11 cellular contexts compared by ENCODE assay signal in the genomic region with DNA sequence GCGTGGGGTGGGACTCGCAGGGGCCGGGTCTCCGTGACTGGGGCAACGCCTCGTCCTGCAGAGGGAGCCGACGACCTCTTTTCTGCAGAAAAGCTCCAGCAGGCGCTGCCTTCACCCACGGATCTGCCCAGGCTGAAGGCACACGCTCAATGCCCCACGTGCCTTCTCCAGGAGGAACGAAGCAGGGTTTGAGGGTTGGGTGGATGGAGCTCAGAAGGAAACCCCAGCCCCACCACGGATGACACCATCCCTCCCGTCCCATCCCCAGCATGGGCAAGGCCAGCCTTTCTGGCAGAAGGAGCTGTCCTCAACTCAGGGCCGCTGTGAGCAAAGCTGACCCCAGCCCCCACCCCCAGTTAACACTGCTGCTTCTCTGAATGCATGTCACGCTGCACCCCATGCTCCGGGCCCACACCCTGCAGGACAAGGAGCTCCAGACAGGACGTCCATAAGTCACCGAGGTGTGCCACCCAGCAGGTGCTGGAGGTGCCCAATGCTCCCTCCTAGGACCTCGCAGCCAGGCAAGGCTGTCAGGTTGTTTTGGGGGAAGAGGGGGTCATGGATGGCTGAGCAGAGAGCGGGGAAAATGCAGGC.
A peak's percentile ranks its signal among the peaks of the same experiment; 100 is the strongest.
DNase-seq lines count a peak whose midpoint lies in the region.
"Had no signal": no experiment of that assay in that cellular context is flagged by ENCODE, and none has a peak within 500 bp of the region (broad histone marks: within the 10 kb centered on the region; RNA-seq: fewer than 3 reads in every experiment).

No MANE protein-coding gene starts in this region.

- peaks cover 36% of the 10 kb centered on the region for H3K36me3 Mint-ChIP-seq in dendritic cell treated with granulocyte-macrophage colony-stimulating factor and Interleukin-4, amounts not matched to agents 40 ng/mL and 50 ng/mL, for 4 days (ENCODE audit: low read depth)
- H3K36me3 Mint-ChIP-seq: memory B cell had no signal

- peaks cover 35% of the 10 kb centered on the region for H3K4me1 Mint-ChIP-seq in dendritic cell treated with granulocyte-macrophage colony-stimulating factor and Interleukin-4, amounts not matched to agents 40 ng/mL and 50 ng/mL, for 4 days (ENCODE audit: low read depth)

- H3K27ac Mint-ChIP-seq in dendritic cell treated with granulocyte-macrophage colony-stimulating factor and Interleukin-4, amounts not matched to agents 40 ng/mL and 50 ng/mL, for 4 days: no peak overlapping the region
- H3K27ac Mint-ChIP-seq: memory B cell had no signal

- peak overlapping the region; percentile 75 for H3K4me3 Mint-ChIP-seq in dendritic cell treated with granulocyte-macrophage colony-stimulating factor and Interleukin-4, amounts not matched to agents 40 ng/mL and 50 ng/mL, for 4 days

- intact Hi-C loops in dendritic cell treated with granulocyte-macrophage colony-stimulating factor and Interleukin-4, amounts not matched to agents 40 ng/mL and 50 ng/mL, for 4 days (cut with micrococcal nuclease): loop anchor here (5.0 kb wide), 1 partner anchor 41 kb away; a partner anchor contains a TSS

- H3K27me3 Mint-ChIP-seq in dendritic cell treated with granulocyte-macrophage colony-stimulating factor and Interleukin-4, amounts not matched to agents 40 ng/mL and 50 ng/mL, for 4 days: peaks cover 69% of the 10 kb centered on the region

- peak; percentile 23 for DNase-seq in activated CD4-positive, alpha-beta T cell treated with anti-CD3 and anti-CD28 coated beads, Interleukin-2, amount 50 U/mL, for 1 hour
- no peak for DNase-seq in activated CD4-positive, alpha-beta T cell treated with anti-CD3 and anti-CD28 coated beads, Interleukin-2, amount 50 U/mL, for 48 hours
- peak; percentile 42 for DNase-seq in MV-4-11 (lab: John Stamatoyannopoulos, UW)
- peak; percentile 56 for DNase-seq in putamen (ENCODE audit: low spot score)
- DNase-seq in effector CD4-positive, alpha-beta T cell: no peak
- no peak for DNase-seq in COR-L47 (lab: John Stamatoyannopoulos, UW)
- DNase-seq in OCI-M1 (lab: John Stamatoyannopoulos, UW): no peak
- DNase-seq: DMS79 treated with DMSO at 0.1 percent for 48 hours, T-helper 9 cell had no signal

- no peaks in the 10 kb centered on the region for H3K9me3 Mint-ChIP-seq in dendritic cell treated with granulocyte-macrophage colony-stimulating factor and Interleukin-4, amounts not matched to agents 40 ng/mL and 50 ng/mL, for 4 days
- H3K9me3 Mint-ChIP-seq: memory B cell had no signal

Comparison
In these comparisons a context has a peak if more than half of its experiments do, and no peak if none do; other contexts are left out.
1. DNase-seq: peak in activated CD4-positive, alpha-beta T cell treated with anti-CD3 and anti-CD28 coated beads, Interleukin-2, amount 50 U/mL, for 1 hour (single experiment), MV-4-11 (single experiment) and putamen (single experiment); none in activated CD4-positive, alpha-beta T cell treated with anti-CD3 and anti-CD28 coated beads, Interleukin-2, amount 50 U/mL, for 48 hours (0 of 2), effector CD4-positive, alpha-beta T cell (single experiment), COR-L47 (single experiment) and OCI-M1 (single experiment).